1 cellular context compared by ENCODE assay signal in the genomic region with DNA sequence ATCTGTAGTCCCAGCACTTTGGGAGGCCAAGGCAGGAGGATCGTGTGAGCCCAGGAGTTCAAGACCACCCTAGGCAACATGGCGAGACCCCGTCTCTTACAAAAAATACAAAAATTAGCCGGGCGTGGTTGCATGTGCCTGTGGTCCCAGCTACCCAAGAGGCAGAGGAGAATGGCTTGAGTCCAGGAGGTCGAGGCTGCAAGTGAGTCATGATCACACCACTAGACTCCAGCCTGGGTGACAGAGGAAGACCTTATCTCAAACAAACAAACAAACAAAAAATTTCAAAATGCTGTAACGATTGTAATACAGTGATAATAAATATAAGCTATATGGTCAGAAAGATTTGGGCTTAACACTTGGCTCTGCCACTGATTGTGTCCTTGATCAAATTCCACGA.
A peak's percentile ranks its signal among the peaks of the same experiment; 100 is the strongest.
TF ChIP-seq lines count a peak whose summit lies in the region.

No MANE protein-coding gene starts in this region.

TF ChIP-seq in K562, 482 proteins besides CTCF, POLR2A, EP300 and RAD21 (continues in another document):
- TF ChIP-seq, protein P1, sequence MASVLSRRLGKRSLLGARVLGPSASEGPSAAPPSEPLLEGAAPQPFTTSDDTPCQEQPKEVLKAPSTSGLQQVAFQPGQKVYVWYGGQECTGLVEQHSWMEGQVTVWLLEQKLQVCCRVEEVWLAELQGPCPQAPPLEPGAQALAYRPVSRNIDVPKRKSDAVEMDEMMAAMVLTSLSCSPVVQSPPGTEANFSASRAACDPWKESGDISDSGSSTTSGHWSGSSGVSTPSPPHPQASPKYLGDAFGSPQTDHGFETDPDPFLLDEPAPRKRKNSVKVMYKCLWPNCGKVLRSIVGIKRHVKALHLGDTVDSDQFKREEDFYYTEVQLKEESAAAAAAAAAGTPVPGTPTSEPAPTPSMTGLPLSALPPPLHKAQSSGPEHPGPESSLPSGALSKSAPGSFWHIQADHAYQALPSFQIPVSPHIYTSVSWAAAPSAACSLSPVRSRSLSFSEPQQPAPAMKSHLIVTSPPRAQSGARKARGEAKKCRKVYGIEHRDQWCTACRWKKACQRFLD (CRISPR knock-in tag; IDR thresholded peaks at IDR 0.05), result no peak
- peak; percentile 85 for TF ChIP-seq JUND (IDR thresholded peaks at IDR 0.05; ENCODE audit: borderline replicate concordance, low read depth, low read length)
- peak; percentile 64; the same call in 2 of the 3 replicates for TF ChIP-seq JUND (tag; IDR thresholded peaks at IDR 0.05; ENCODE audit: borderline replicate concordance, low read depth, low read length)
- TF ChIP-seq, protein P2, sequence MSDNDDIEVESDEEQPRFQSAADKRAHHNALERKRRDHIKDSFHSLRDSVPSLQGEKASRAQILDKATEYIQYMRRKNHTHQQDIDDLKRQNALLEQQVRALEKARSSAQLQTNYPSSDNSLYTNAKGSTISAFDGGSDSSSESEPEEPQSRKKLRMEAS (CRISPR knock-in tag; IDR thresholded peaks at IDR 0.05), result peak; percentile 66
- TF ChIP-seq BACH1 (tag; IDR thresholded peaks at IDR 0.05), result no peak
- TF ChIP-seq ZNF444 (CRISPR knock-in tag; IDR thresholded peaks at IDR 0.05), result no peak
- TF ChIP-seq, protein P3, sequence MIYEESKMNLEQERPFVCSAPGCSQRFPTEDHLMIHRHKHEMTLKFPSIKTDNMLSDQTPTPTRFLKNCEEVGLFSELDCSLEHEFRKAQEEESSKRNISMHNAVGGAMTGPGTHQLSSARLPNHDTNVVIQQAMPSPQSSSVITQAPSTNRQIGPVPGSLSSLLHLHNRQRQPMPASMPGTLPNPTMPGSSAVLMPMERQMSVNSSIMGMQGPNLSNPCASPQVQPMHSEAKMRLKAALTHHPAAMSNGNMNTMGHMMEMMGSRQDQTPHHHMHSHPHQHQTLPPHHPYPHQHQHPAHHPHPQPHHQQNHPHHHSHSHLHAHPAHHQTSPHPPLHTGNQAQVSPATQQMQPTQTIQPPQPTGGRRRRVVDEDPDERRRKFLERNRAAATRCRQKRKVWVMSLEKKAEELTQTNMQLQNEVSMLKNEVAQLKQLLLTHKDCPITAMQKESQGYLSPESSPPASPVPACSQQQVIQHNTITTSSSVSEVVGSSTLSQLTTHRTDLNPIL (CRISPR knock-in tag; IDR thresholded peaks at IDR 0.05), result no peak
- no peak for TF ChIP-seq ZFP1 (CRISPR knock-in tag; IDR thresholded peaks at IDR 0.05)
- TF ChIP-seq ZNF780A (CRISPR knock-in tag; IDR thresholded peaks at IDR 0.05), result no peak
- peak; percentile 65 for TF ChIP-seq SOX6 (IDR thresholded peaks at IDR 0.05)
- peak; percentile 49; the same call in 1 of the 2 replicates for TF ChIP-seq FOXJ2 (tag; IDR thresholded peaks at IDR 0.05)
- TF ChIP-seq FIP1L1 (IDR thresholded peaks at IDR 0.05; ENCODE audit: low read depth, low read length, poor library complexity, severe bottlenecking), result no peak
- TF ChIP-seq CHD2 (IDR thresholded peaks at IDR 0.05; ENCODE audit: low read depth, low read length), result no peak
- no peak for TF ChIP-seq CBX8 (IDR thresholded peaks at IDR 0.05; ENCODE audit: borderline replicate concordance, extremely low read depth, low read depth, low read length, poor library complexity, severe bottlenecking)
- peak; percentile 77 for TF ChIP-seq BHLHE40 (IDR thresholded peaks at IDR 0.05; ENCODE audit: low read length)
- TF ChIP-seq PHF8 (IDR thresholded peaks at IDR 0.05; ENCODE audit: borderline replicate concordance, low read length), result no peak
- no peak for TF ChIP-seq NFXL1 (CRISPR knock-in tag; IDR thresholded peaks at IDR 0.05)
- TF ChIP-seq NR2C1 (IDR thresholded peaks at IDR 0.05), result no peak
- no peak for TF ChIP-seq NR2C1 (tag; IDR thresholded peaks at IDR 0.05)
- TF ChIP-seq, protein P4, sequence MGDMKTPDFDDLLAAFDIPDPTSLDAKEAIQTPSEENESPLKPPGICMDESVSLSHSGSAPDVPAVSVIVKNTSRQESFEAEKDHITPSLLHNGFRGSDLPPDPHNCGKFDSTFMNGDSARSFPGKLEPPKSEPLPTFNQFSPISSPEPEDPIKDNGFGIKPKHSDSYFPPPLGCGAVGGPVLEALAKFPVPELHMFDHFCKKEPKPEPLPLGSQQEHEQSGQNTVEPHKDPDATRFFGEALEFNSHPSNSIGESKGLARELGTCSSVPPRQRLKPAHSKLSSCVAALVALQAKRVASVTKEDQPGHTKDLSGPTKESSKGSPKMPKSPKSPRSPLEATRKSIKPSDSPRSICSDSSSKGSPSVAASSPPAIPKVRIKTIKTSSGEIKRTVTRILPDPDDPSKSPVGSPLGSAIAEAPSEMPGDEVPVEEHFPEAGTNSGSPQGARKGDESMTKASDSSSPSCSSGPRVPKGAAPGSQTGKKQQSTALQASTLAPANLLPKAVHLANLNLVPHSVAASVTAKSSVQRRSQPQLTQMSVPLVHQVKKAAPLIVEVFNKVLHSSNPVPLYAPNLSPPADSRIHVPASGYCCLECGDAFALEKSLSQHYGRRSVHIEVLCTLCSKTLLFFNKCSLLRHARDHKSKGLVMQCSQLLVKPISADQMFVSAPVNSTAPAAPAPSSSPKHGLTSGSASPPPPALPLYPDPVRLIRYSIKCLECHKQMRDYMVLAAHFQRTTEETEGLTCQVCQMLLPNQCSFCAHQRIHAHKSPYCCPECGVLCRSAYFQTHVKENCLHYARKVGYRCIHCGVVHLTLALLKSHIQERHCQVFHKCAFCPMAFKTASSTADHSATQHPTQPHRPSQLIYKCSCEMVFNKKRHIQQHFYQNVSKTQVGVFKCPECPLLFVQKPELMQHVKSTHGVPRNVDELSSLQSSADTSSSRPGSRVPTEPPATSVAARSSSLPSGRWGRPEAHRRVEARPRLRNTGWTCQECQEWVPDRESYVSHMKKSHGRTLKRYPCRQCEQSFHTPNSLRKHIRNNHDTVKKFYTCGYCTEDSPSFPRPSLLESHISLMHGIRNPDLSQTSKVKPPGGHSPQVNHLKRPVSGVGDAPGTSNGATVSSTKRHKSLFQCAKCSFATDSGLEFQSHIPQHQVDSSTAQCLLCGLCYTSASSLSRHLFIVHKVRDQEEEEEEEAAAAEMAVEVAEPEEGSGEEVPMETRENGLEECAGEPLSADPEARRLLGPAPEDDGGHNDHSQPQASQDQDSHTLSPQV (IDR thresholded peaks at IDR 0.05), result peak; percentile 30; the same call in 1 of the 2 replicates
- 0 out of 4 replicates have a peak, but pooled peaks of 1 of the 2 experiments have one; percentile 9 for TF ChIP-seq KDM1A (IDR thresholded peaks at IDR 0.05)
- TF ChIP-seq NFRKB (IDR thresholded peaks at IDR 0.05; ENCODE audit: low read depth), result no peak
- peak; percentile 73 for TF ChIP-seq NFIC (IDR thresholded peaks at IDR 0.05)
- no peak for TF ChIP-seq TARDBP (IDR thresholded peaks at IDR 0.05)
- peak; percentile 64 for TF ChIP-seq DPF2 (IDR thresholded peaks at IDR 0.05)
- TF ChIP-seq, protein P5, sequence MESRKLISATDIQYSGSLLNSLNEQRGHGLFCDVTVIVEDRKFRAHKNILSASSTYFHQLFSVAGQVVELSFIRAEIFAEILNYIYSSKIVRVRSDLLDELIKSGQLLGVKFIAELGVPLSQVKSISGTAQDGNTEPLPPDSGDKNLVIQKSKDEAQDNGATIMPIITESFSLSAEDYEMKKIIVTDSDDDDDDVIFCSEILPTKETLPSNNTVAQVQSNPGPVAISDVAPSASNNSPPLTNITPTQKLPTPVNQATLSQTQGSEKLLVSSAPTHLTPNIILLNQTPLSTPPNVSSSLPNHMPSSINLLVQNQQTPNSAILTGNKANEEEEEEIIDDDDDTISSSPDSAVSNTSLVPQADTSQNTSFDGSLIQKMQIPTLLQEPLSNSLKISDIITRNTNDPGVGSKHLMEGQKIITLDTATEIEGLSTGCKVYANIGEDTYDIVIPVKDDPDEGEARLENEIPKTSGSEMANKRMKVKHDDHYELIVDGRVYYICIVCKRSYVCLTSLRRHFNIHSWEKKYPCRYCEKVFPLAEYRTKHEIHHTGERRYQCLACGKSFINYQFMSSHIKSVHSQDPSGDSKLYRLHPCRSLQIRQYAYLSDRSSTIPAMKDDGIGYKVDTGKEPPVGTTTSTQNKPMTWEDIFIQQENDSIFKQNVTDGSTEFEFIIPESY (CRISPR knock-in tag; IDR thresholded peaks at IDR 0.05), result no peak
- TF ChIP-seq CREM (IDR thresholded peaks at IDR 0.05; ENCODE audit: low read depth), result no peak
- TF ChIP-seq, protein P6, sequence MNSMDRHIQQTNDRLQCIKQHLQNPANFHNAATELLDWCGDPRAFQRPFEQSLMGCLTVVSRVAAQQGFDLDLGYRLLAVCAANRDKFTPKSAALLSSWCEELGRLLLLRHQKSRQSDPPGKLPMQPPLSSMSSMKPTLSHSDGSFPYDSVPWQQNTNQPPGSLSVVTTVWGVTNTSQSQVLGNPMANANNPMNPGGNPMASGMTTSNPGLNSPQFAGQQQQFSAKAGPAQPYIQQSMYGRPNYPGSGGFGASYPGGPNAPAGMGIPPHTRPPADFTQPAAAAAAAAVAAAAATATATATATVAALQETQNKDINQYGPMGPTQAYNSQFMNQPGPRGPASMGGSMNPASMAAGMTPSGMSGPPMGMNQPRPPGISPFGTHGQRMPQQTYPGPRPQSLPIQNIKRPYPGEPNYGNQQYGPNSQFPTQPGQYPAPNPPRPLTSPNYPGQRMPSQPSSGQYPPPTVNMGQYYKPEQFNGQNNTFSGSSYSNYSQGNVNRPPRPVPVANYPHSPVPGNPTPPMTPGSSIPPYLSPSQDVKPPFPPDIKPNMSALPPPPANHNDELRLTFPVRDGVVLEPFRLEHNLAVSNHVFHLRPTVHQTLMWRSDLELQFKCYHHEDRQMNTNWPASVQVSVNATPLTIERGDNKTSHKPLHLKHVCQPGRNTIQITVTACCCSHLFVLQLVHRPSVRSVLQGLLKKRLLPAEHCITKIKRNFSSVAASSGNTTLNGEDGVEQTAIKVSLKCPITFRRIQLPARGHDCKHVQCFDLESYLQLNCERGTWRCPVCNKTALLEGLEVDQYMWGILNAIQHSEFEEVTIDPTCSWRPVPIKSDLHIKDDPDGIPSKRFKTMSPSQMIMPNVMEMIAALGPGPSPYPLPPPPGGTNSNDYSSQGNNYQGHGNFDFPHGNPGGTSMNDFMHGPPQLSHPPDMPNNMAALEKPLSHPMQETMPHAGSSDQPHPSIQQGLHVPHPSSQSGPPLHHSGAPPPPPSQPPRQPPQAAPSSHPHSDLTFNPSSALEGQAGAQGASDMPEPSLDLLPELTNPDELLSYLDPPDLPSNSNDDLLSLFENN (IDR thresholded peaks at IDR 0.05; ENCODE audit: low read depth in 2 of 2, low read length in 2 of 2), result no peak
- no peak for TF ChIP-seq CAMTA2 (CRISPR knock-in tag; conservative IDR thresholded peaks at IDR 0.05)
- no peak for TF ChIP-seq ZNF408 (CRISPR knock-in tag; IDR thresholded peaks at IDR 0.05; ENCODE audit: low read depth)
- no peak for TF ChIP-seq ZNF77 (CRISPR knock-in tag; IDR thresholded peaks at IDR 0.05)
- peak; percentile 17; the same call in 1 of the 2 replicates for TF ChIP-seq L3MBTL2 (IDR thresholded peaks at IDR 0.05)
- TF ChIP-seq ZNF354B (CRISPR knock-in tag; IDR thresholded peaks at IDR 0.05), result no peak
- TF ChIP-seq ZNF75A (CRISPR knock-in tag; IDR thresholded peaks at IDR 0.05), result no peak
- peak; percentile 76; the same call in 1 of the 2 replicates for TF ChIP-seq JUN (IDR thresholded peaks at IDR 0.05; ENCODE audit: borderline replicate concordance, low read depth, low read length)
- TF ChIP-seq JUN (CRISPR knock-in tag; IDR thresholded peaks at IDR 0.05; ENCODE audit: borderline replicate concordance), result no peak
- TF ChIP-seq, protein P7, sequence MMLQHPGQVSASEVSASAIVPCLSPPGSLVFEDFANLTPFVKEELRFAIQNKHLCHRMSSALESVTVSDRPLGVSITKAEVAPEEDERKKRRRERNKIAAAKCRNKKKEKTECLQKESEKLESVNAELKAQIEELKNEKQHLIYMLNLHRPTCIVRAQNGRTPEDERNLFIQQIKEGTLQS (IDR thresholded peaks at IDR 0.05), result peak; percentile 81
- TF ChIP-seq, protein P7 (CRISPR knock-in tag; conservative IDR thresholded peaks at IDR 0.05), result no peak
- TF ChIP-seq EP400 (IDR thresholded peaks at IDR 0.05), result 0 out of 2 replicates have a peak, but pooled peaks have one; percentile 16
- TF ChIP-seq SMARCA5 (IDR thresholded peaks at IDR 0.05), result no peak
- TF ChIP-seq KHSRP (IDR thresholded peaks at IDR 0.05), result no peak
- no peak for TF ChIP-seq GATA2 (CRISPR knock-in tag; IDR thresholded peaks at IDR 0.05)
- TF ChIP-seq PHB (CRISPR knock-in tag; IDR thresholded peaks at IDR 0.05), result no peak
- TF ChIP-seq, protein P8, sequence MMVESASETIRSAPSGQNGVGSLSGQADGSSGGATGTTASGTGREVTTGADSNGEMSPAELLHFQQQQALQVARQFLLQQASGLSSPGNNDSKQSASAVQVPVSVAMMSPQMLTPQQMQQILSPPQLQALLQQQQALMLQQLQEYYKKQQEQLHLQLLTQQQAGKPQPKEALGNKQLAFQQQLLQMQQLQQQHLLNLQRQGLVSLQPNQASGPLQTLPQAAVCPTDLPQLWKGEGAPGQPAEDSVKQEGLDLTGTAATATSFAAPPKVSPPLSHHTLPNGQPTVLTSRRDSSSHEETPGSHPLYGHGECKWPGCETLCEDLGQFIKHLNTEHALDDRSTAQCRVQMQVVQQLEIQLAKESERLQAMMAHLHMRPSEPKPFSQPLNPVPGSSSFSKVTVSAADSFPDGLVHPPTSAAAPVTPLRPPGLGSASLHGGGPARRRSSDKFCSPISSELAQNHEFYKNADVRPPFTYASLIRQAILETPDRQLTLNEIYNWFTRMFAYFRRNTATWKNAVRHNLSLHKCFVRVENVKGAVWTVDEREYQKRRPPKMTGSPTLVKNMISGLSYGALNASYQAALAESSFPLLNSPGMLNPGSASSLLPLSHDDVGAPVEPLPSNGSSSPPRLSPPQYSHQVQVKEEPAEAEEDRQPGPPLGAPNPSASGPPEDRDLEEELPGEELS (CRISPR knock-in tag; IDR thresholded peaks at IDR 0.05; ENCODE audit: borderline replicate concordance), result 0 out of 2 replicates have a peak, but pooled peaks have one; percentile 23
- TF ChIP-seq SETDB1 (IDR thresholded peaks at IDR 0.05; ENCODE audit: low read length), result no peak
